15 cellular contexts compared by ENCODE assay signal in the genomic region with DNA sequence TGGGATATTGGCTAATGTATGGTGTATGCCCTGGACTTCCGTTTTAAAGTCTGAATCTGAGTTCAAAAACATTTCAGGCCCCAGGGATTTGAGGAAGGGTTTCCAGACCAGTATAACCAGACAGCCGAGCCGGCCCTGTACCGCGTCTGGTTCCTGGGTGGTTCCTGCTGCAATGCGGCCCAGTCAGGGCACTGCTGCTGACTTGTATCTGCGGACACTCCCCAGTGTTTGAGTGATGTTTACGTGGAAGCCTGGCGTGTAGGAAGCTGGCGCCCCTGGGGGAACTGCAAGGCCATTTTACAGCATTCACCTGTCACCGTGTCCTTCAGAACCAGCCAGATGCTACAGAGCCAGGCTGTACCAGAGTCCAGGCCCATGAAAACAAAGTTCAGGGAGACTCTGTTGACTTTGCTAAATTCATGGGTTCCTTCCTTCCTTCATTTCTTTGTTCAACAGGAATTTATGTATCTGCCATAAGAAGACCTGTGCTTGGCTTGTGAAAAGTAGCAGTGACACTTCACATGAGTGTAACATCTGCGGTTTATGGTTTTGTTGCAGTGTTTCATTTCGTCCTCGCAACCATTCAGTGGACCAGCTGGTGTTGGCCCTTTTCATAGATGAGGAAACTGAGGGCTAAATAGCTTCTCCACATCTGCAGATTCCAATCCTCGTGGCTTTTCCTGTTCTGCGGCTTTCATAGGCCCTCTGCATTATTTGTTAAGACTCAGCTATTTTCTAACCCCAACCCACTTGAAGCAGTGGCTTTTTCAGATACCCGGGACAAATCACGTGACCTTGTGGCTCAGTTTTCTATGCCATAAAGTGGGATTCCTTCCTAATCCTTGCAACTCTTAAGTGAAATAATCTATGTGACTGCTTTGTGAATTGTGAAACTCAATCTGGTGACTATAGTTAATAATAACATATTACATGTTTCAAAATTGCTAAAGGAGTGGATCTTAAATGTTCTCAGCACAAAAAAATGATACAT. TPM values are rescaled to one million over a fixed set of nuclear protein-coding genes. Genes with fewer than 3 reads are reported as not detected.
DNase-seq lines count a peak whose midpoint lies in the region; ATAC-seq and TF ChIP-seq lines count a peak whose summit lies in the region.
"Had no signal": no experiment of that assay in that cellular context is flagged by ENCODE, and none has a peak within 500 bp of the region (broad histone marks: within the 10 kb centered on the region; RNA-seq: fewer than 3 reads in every experiment).

No MANE protein-coding gene starts in this region.

- CTCF ChIA-PET in activated CD4-positive, alpha-beta T cell treated with anti-CD3 and anti-CD28 coated beads for 36 hours (lab: Charles Lee) = interaction anchor here (1.3 kb wide), 1 partner anchor 14 kb away, joined by 3 read pairs; no protein-coding TSS in a partner anchor

- intact Hi-C loops in lower leg skin (cut with DNase I; ENCODE audit: low total_unique reads) = no loop called here
- intact Hi-C loops in activated CD4-positive, alpha-beta T cell treated with anti-CD3 and anti-CD28 coated beads for 36 hours (cut with DNase I, micrococcal nuclease) = no loop called here

- in situ Hi-C loops in GM13977 (cut with MboI; ENCODE audit: low pct_unique_long_range_greater_than_20kb, low sequenced_read_pairs, unreplicated experiment) = no loop called here

- DNase-seq in H7 (peak; percentile 44), caudate nucleus (lab: John Stamatoyannopoulos, UW) (no peak), lower leg skin (ENCODE audit: low spot score in 2 of 2) (peak; percentile 41 to 88), smooth muscle cell (lab: John Stamatoyannopoulos, UW; ENCODE audit: unreplicated experiment) (no peak), amniotic stem cell (lab: John Stamatoyannopoulos, UW) (no peak), GM13977 (ENCODE audit: low spot score) (no peak)
- no peak for DNase-seq in activated CD4-positive, alpha-beta T cell treated with anti-CD3 and anti-CD28 coated beads for 36 hours
- DNase-seq: activated CD4-positive, alpha-beta T cell treated with anti-CD3 and anti-CD28 coated beads, Interleukin-2, amount 50 U/mL, for 48 hours; activated naive CD4-positive, alpha-beta T cell treated with anti-CD3 and anti-CD28 coated beads for 36 hours; CD4-positive, alpha-beta memory T cell; GF-D8; KG1; NCI-H2081 had no signal

- no peaks in the 10 kb centered on the region for H3K27me3 ChIP-seq in H7 (ENCODE audit: control insufficient read depth, insufficient read depth, low read length)
- H3K27me3 ChIP-seq in smooth muscle cell (ENCODE audit: low read depth) = no peaks in the 10 kb centered on the region

- no peaks in the 10 kb centered on the region for H3K36me3 Mint-ChIP-seq in activated CD4-positive, alpha-beta T cell treated with anti-CD3 and anti-CD28 coated beads for 36 hours (ENCODE audit: low read depth)
- H3K36me3 Mint-ChIP-seq: CD4-positive, alpha-beta memory T cell; stimulated activated effector memory CD8-positive, alpha-beta T cell treated with anti-CD3 and anti-CD28 coated beads, Interleukin-12 subunit alpha, Interleukin-12 subunit beta, amount 100 ng/mL, for 72 hours had no signal

- H3K79me2 ChIP-seq in smooth muscle cell (ENCODE audit: low read depth) = no peaks in the 10 kb centered on the region

- no peak overlapping the region for H3K27ac Mint-ChIP-seq in activated CD4-positive, alpha-beta T cell treated with anti-CD3 and anti-CD28 coated beads for 36 hours
- H3K27ac Mint-ChIP-seq: activated naive CD4-positive, alpha-beta T cell treated with anti-CD3 and anti-CD28 coated beads for 36 hours; CD4-positive, alpha-beta memory T cell; stimulated activated effector memory CD8-positive, alpha-beta T cell treated with anti-CD3 and anti-CD28 coated beads, Interleukin-12 subunit alpha, Interleukin-12 subunit beta, amount 100 ng/mL, for 72 hours had no signal

- no peak overlapping the region for H2AFZ ChIP-seq in smooth muscle cell (ENCODE audit: low read depth)

- H3K4me3 ChIP-seq in H7 (ENCODE audit: insufficient read depth, low read depth, low read length) = no peak overlapping the region
- H3K4me3 ChIP-seq in lower leg skin (ENCODE audit: low read depth, poor library complexity, severe bottlenecking) = no peak overlapping the region
- H3K4me3 ChIP-seq in smooth muscle cell = no peak overlapping the region

- ATAC-seq in GM19023 (IDR thresholded peaks at IDR 0.05; ENCODE audit: unreplicated experiment) = no peak
- ATAC-seq in activated CD4-positive, alpha-beta T cell treated with anti-CD3 and anti-CD28 coated beads for 36 hours = no peak
- ATAC-seq: stimulated activated effector memory CD8-positive, alpha-beta T cell treated with anti-CD3 and anti-CD28 coated beads, Interleukin-12 subunit alpha, Interleukin-12 subunit beta, amount 100 ng/mL, for 72 hours had no signal

- no peaks in the 10 kb centered on the region for H3K4me1 Mint-ChIP-seq in activated CD4-positive, alpha-beta T cell treated with anti-CD3 and anti-CD28 coated beads for 36 hours
- H3K4me1 Mint-ChIP-seq: CD4-positive, alpha-beta memory T cell; stimulated activated effector memory CD8-positive, alpha-beta T cell treated with anti-CD3 and anti-CD28 coated beads, Interleukin-12 subunit alpha, Interleukin-12 subunit beta, amount 100 ng/mL, for 72 hours had no signal

- H3K9ac ChIP-seq in smooth muscle cell (ENCODE audit: low read depth) = no peak overlapping the region

- H4K20me1 ChIP-seq in smooth muscle cell (ENCODE audit: low read depth) = peaks cover 96% of the 10 kb centered on the region

- no peaks in the 10 kb centered on the region for H3K9me3 Mint-ChIP-seq in activated CD4-positive, alpha-beta T cell treated with anti-CD3 and anti-CD28 coated beads for 36 hours (ENCODE audit: low read depth)
- H3K9me3 Mint-ChIP-seq: activated naive CD4-positive, alpha-beta T cell treated with anti-CD3 and anti-CD28 coated beads for 36 hours; CD4-positive, alpha-beta memory T cell; stimulated activated effector memory CD8-positive, alpha-beta T cell treated with anti-CD3 and anti-CD28 coated beads, Interleukin-12 subunit alpha, Interleukin-12 subunit beta, amount 100 ng/mL, for 72 hours had no signal

- no peaks in the 10 kb centered on the region for H3K9me3 ChIP-seq in smooth muscle cell (replicated peaks; ENCODE audit: low read depth)

- H3K36me3 ChIP-seq in H7 (replicated peaks; ENCODE audit: control insufficient read depth, insufficient read depth, low read length) = no peaks in the 10 kb centered on the region
- no peaks in the 10 kb centered on the region for H3K36me3 ChIP-seq in smooth muscle cell (ENCODE audit: low read depth)

- POLR2A ChIA-PET in activated CD4-positive, alpha-beta T cell treated with anti-CD3 and anti-CD28 coated beads for 36 hours (lab: Charles Lee) = interaction anchor here (0.6 kb wide), 2 partner anchors 145 to 735 kb away, joined by 3 read pairs; no protein-coding TSS in a partner anchor

- 53 to 62% methylated on average over 18 of the region's 18 CpGs for WGBS in lower leg skin, 2 donors
- WGBS in smooth muscle cell (ENCODE audit: low lambda C conversion rate) = 31% methylated on average over 18 of the region's 18 CpGs

- peaks cover 13% of the 10 kb centered on the region for H3F3A ChIP-seq in smooth muscle cell (ENCODE audit: low read depth)

- TF ChIP-seq CTCF in lower leg skin (IDR thresholded peaks at IDR 0.05) (no peak), smooth muscle cell (IDR thresholded peaks at IDR 0.05; ENCODE audit: borderline replicate concordance, insufficient read depth, poor library complexity, severe bottlenecking) (no peak), GM13977 (IDR thresholded peaks at IDR 0.05; ENCODE audit: extremely low read depth, insufficient read depth, missing control alignments) (no peak)

- peak overlapping the region; percentile 71 for H3K4me2 ChIP-seq in smooth muscle cell

- peaks cover 28% of the 10 kb centered on the region for H3K4me1 ChIP-seq in smooth muscle cell (ENCODE audit: low read depth)

- H3K27me3 Mint-ChIP-seq in activated CD4-positive, alpha-beta T cell treated with anti-CD3 and anti-CD28 coated beads for 36 hours = peaks cover 19% of the 10 kb centered on the region

- TF ChIP-seq POLR2A in lower leg skin (IDR thresholded peaks at IDR 0.05) = no peak

- H3K27ac ChIP-seq in caudate nucleus (ENCODE audit: low read depth, low read length) = peak overlapping the region; percentile 24
- H3K27ac ChIP-seq in smooth muscle cell (ENCODE audit: low read depth) = peak overlapping the region; percentile 68

- H3K4me3 Mint-ChIP-seq in activated CD4-positive, alpha-beta T cell treated with anti-CD3 and anti-CD28 coated beads for 36 hours = no peak overlapping the region
- H3K4me3 Mint-ChIP-seq: activated naive CD4-positive, alpha-beta T cell treated with anti-CD3 and anti-CD28 coated beads for 36 hours; CD4-positive, alpha-beta memory T cell; stimulated activated effector memory CD8-positive, alpha-beta T cell treated with anti-CD3 and anti-CD28 coated beads, Interleukin-12 subunit alpha, Interleukin-12 subunit beta, amount 100 ng/mL, for 72 hours had no signal

RNA-seq across cellular contexts. Expression of a gene that starts 16.9 kb away (rescaled TPM):
- total RNA-seq in H7 (2014; rRNA removed; shearing (Covaris generic)) = 19.1 and 22.8 TPM in 2 replicates
- 10 to 100 TPM; 10.7 to 24.7 (median 21.3) TPM for total RNA-seq in lower leg skin
- total RNA-seq in smooth muscle cell = 16.5 and 31.2 TPM in 2 replicates
- 13.0 and 14.4 TPM in 2 replicates for polyA plus RNA-seq in smooth muscle cell
- 1 to 10 TPM; 1.7 TPM for total RNA-seq in activated CD4-positive, alpha-beta T cell treated with anti-CD3 and anti-CD28 coated beads for 36 hours
- polyA plus RNA-seq: CD4-positive, alpha-beta memory T cell had no signal

Comparison
In these comparisons a context has a peak if more than half of its experiments do, and no peak if none do; other contexts are left out.
1. DNase-seq: peak in H7 (single experiment) and lower leg skin (2 of 2); none in caudate nucleus (0 of 61), smooth muscle cell (single experiment), amniotic stem cell (single experiment), GM13977 (single experiment) and activated CD4-positive, alpha-beta T cell treated with anti-CD3 and anti-CD28 coated beads for 36 hours (single experiment).